Comparison of ENCODE assay signal across 16 cellular contexts in the genomic region with DNA sequence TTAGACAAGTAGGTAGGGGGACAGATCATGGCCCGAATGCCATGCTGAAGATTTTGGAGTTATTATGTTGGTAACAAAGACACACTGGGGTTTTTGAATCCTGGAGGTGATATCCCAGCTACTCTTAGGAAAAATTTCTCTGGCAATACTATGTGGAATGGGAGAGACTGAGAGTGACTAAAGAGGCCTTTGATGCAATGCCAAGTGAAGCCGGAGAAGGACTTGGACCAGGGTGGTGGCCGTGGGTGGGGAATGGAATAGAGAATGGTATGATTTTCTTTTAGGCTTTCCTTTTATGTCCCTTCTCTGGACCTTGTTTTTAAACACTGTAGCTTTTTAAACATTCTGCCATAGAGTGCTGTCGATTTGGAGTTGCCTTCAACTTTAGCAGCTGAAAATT.
DNase-seq lines count a peak whose midpoint lies in the region; ATAC-seq, FAIRE-seq and TF ChIP-seq lines count a peak whose summit lies in the region.
"Had no signal": no experiment of that assay in that cellular context is flagged by ENCODE, and none has a peak within 500 bp of the region (broad histone marks: within the 10 kb centered on the region; RNA-seq: fewer than 3 reads in every experiment).

No MANE protein-coding gene starts in this region.

- ATAC-seq in A549 (no peak), HCT116 (no peak), HG02970 (IDR thresholded peaks at IDR 0.05; ENCODE audit: low FRiP score, unreplicated experiment) (no peak)
- ATAC-seq in activated naive CD8-positive, alpha-beta T cell treated with anti-CD3 and anti-CD28 coated beads, Interleukin-2, amount 50 U/mL, for 24 hours: no peak
- ATAC-seq: HepG2 had no signal

- peaks cover 72% of the 10 kb centered on the region for H3K4me1 ChIP-seq in A549
- H3K4me1 ChIP-seq in HCT116 (ENCODE audit: control insufficient read depth in 1 of 2, insufficient read depth in 2 of 2, low read length in 2 of 2): peaks cover 0 to 13% of the 10 kb centered on the region in 2 experiments; a peak in 1 of 4 replicates

- H3K4me3 ChIP-seq in A549: no peak overlapping the region
- no peak overlapping the region for H3K4me3 ChIP-seq in HCT116 (replicated peaks in 1 of 2; ENCODE audit: low read depth in 1 of 2, low read length in 2 of 2)
- H3K4me3 ChIP-seq in astrocyte of the spinal cord (ENCODE audit: low read depth, low read length): no peak overlapping the region

- no peaks in the 10 kb centered on the region for H3K27me3 Mint-ChIP-seq in activated naive CD8-positive, alpha-beta T cell treated with anti-CD3 and anti-CD28 coated beads, Interleukin-2, amount 50 U/mL, for 24 hours

- H3K4me2 ChIP-seq in A549 (peak overlapping the region; percentile 37), HCT116 (ENCODE audit: low read length) (peak overlapping the region; percentile 13; the same call in 1 of the 2 replicates)
- H3K4me2 ChIP-seq: KMS-11 had no signal

- H3K9ac ChIP-seq in HCT116 (ENCODE audit: low read length): no peak overlapping the region
- H3K9ac ChIP-seq: KMS-11 had no signal

- no peak overlapping the region for H2AFZ ChIP-seq in HCT116 (ENCODE audit: low read depth, low read length, poor library complexity, severe bottlenecking)

- in situ Hi-C loops in astrocyte of the spinal cord (cut with HindIII; ENCODE audit: low sequenced_read_pairs): no loop called here

- POLR2A ChIA-PET in A549 (lab: Yijun Ruan, JAX): no interaction called here
- POLR2A ChIA-PET in HCT116 (lab: Charles Lee): no interaction called here

- H3K9me2 ChIP-seq in HCT116 (ENCODE audit: insufficient read depth): no peaks in the 10 kb centered on the region

- no peak for TF ChIP-seq EP300 in A549 (IDR thresholded peaks at IDR 0.05)

- no peak for TF ChIP-seq CTCF in A549 (IDR thresholded peaks at IDR 0.05)
- TF ChIP-seq CTCF in HCT116 (IDR thresholded peaks at IDR 0.05 in 2 of 3, conservative IDR thresholded peaks at IDR 0.05 in 1 of 3; ENCODE audit: borderline replicate concordance in 1 of 3, insufficient read depth in 1 of 3, low read depth in 2 of 3, low read length in 2 of 3): no peak
- no peak for TF ChIP-seq CTCF in astrocyte of the spinal cord (IDR thresholded peaks at IDR 0.05; ENCODE audit: low read depth, low read length)

- no peak overlapping the region for H3K4me3 Mint-ChIP-seq in activated naive CD8-positive, alpha-beta T cell treated with anti-CD3 and anti-CD28 coated beads, Interleukin-2, amount 50 U/mL, for 24 hours
- H3K4me3 Mint-ChIP-seq: CD14-positive monocyte had no signal

- no peak for TF ChIP-seq POLR2A in A549 (IDR thresholded peaks at IDR 0.05; ENCODE audit: low read length)
- no peak for TF ChIP-seq POLR2A in HCT116 (IDR thresholded peaks at IDR 0.05; ENCODE audit: borderline replicate concordance, extremely low read depth, insufficient read depth, insufficient read length)

- FAIRE-seq in A549 (lab: Jason Lieb, UNC) (no peak), RCC 7860 (lab: Jason Lieb, UNC) (no peak)
- FAIRE-seq: H1, HepG2 had no signal

- CTCF ChIA-PET in A549 (lab: Yijun Ruan, JAX) (interaction anchor here (1.0 to 4.9 kb wide), 5 partner anchors 11 to 239 kb away, joined by 3 to 70 read pairs (median 4); no protein-coding TSS in a partner anchor), HCT116 (lab: Charles Lee) (interaction anchor here (0.9 to 1.2 kb wide), 2 partner anchors 10 to 23 kb away, joined by 3 to 7 read pairs; no protein-coding TSS in a partner anchor)

- H3K36me3 ChIP-seq in HCT116 (ENCODE audit: control insufficient read depth in 1 of 2, insufficient read depth in 2 of 2, low read length in 2 of 2): no peaks in the 10 kb centered on the region

- TF ChIP-seq RAD21 in A549 (conservative IDR thresholded peaks at IDR 0.05 in 1 of 2, IDR thresholded peaks at IDR 0.05 in 1 of 2) (no peak), HCT116 (IDR thresholded peaks at IDR 0.05; ENCODE audit: low read depth) (no peak)

- H3K27ac Mint-ChIP-seq in activated naive CD8-positive, alpha-beta T cell treated with anti-CD3 and anti-CD28 coated beads, Interleukin-2, amount 50 U/mL, for 24 hours: no peak overlapping the region
- H3K27ac Mint-ChIP-seq: CD14-positive monocyte had no signal

- DNase-seq in A549 (ENCODE audit: low read depth in 1 of 2, low spot score in 1 of 2) (no peak), HCT116 (ENCODE audit: low read depth, low spot score) (no peak), astrocyte of the spinal cord (ENCODE audit: low read depth, low spot score) (peak; percentile 46), occipital lobe (lab: John Stamatoyannopoulos, UW) (peak; percentile 21), RCC 7860 (ENCODE audit: low spot score) (no peak), pons (ENCODE audit: low spot score) (no peak)
- DNase-seq in activated naive CD8-positive, alpha-beta T cell treated with anti-CD3 and anti-CD28 coated beads, Interleukin-2, amount 50 U/mL, for 24 hours: no peak
- DNase-seq: AML-193, COR-L47, NCI-H187, NCI-H748 treated with DMSO at 0.1 percent for 48 hours had no signal

- WGBS in A549 (ENCODE audit: missing lambda C conversion rate): 40% methylated on average over 4 of the region's 4 CpGs

- no peaks in the 10 kb centered on the region for H4K20me1 ChIP-seq in HCT116 (ENCODE audit: insufficient read depth)

- no peaks in the 10 kb centered on the region for H3K27me3 ChIP-seq in HCT116 (ENCODE audit: insufficient read depth, low read length)

- intact Hi-C loops in HCT116 (cut with micrococcal nuclease): no loop called here

- H3K36me3 Mint-ChIP-seq in activated naive CD8-positive, alpha-beta T cell treated with anti-CD3 and anti-CD28 coated beads, Interleukin-2, amount 50 U/mL, for 24 hours (ENCODE audit: low read depth): no peaks in the 10 kb centered on the region
- H3K36me3 Mint-ChIP-seq: CD14-positive monocyte had no signal

- H3K79me2 ChIP-seq in HCT116 (ENCODE audit: insufficient read depth, low read length): no peaks in the 10 kb centered on the region

- RAD21 ChIA-PET in HCT116 (lab: Charles Lee; ENCODE audit: low non-redundant PET in 1 of 2, low total read pairs in 2 of 2, uncharacterized antibody in 2 of 2, unreplicated experiment in 2 of 2): no interaction called here

- H3K27ac ChIP-seq in A549 (peak overlapping the region; percentile 37 to 72; a peak in 5 of 6 replicates), HCT116 (ENCODE audit: low read depth, low read length) (no peak overlapping the region)
- H3K27ac ChIP-seq: KMS-11 had no signal

- no peaks in the 10 kb centered on the region for H3K4me1 Mint-ChIP-seq in activated naive CD8-positive, alpha-beta T cell treated with anti-CD3 and anti-CD28 coated beads, Interleukin-2, amount 50 U/mL, for 24 hours
- H3K4me1 Mint-ChIP-seq: CD14-positive monocyte had no signal

- no peaks in the 10 kb centered on the region for H3K9me3 Mint-ChIP-seq in activated naive CD8-positive, alpha-beta T cell treated with anti-CD3 and anti-CD28 coated beads, Interleukin-2, amount 50 U/mL, for 24 hours
- H3K9me3 Mint-ChIP-seq: CD14-positive monocyte had no signal

- H3K9me3 ChIP-seq in A549 (no peaks in the 10 kb centered on the region), HCT116 (ENCODE audit: control insufficient read depth in 1 of 2, insufficient read depth in 1 of 2, low read depth in 1 of 2, low read length in 2 of 2) (no peaks in the 10 kb centered on the region)

- no TSS peak for BruUV-seq in HCT116 (replicated peaks; lab: Mats Ljungman, UMichigan)

TF ChIP-seq in A549, 52 proteins besides CTCF, POLR2A, EP300 and RAD21 (continues in another document):
- TF ChIP-seq HOXB13 (CRISPR knock-in tag; IDR thresholded peaks at IDR 0.05; ENCODE audit: low read depth): no peak
- no peak for TF ChIP-seq TFCP2L1 (CRISPR knock-in tag; IDR thresholded peaks at IDR 0.05)
- TF ChIP-seq POLR2AphosphoS2 (conservative IDR thresholded peaks at IDR 0.05; ENCODE audit: low read length): no peak
- no peak for TF ChIP-seq GATA3 (IDR thresholded peaks at IDR 0.05; ENCODE audit: borderline replicate concordance)
- TF ChIP-seq, protein P1, sequence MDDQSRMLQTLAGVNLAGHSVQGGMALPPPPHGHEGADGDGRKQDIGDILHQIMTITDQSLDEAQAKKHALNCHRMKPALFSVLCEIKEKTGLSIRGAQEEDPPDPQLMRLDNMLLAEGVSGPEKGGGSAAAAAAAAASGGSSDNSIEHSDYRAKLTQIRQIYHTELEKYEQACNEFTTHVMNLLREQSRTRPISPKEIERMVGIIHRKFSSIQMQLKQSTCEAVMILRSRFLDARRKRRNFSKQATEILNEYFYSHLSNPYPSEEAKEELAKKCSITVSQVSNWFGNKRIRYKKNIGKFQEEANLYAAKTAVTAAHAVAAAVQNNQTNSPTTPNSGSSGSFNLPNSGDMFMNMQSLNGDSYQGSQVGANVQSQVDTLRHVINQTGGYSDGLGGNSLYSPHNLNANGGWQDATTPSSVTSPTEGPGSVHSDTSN (IDR thresholded peaks at IDR 0.05): no peak
- TF ChIP-seq ZFP36 (IDR thresholded peaks at IDR 0.05; ENCODE audit: borderline replicate concordance, partially characterized antibody): no peak
- TF ChIP-seq KDM1A (IDR thresholded peaks at IDR 0.05; ENCODE audit: low read depth): no peak

TF ChIP-seq in HCT116, 20 proteins besides CTCF, POLR2A, EP300 and RAD21 (continues in another document):
- TF ChIP-seq, protein P2, sequence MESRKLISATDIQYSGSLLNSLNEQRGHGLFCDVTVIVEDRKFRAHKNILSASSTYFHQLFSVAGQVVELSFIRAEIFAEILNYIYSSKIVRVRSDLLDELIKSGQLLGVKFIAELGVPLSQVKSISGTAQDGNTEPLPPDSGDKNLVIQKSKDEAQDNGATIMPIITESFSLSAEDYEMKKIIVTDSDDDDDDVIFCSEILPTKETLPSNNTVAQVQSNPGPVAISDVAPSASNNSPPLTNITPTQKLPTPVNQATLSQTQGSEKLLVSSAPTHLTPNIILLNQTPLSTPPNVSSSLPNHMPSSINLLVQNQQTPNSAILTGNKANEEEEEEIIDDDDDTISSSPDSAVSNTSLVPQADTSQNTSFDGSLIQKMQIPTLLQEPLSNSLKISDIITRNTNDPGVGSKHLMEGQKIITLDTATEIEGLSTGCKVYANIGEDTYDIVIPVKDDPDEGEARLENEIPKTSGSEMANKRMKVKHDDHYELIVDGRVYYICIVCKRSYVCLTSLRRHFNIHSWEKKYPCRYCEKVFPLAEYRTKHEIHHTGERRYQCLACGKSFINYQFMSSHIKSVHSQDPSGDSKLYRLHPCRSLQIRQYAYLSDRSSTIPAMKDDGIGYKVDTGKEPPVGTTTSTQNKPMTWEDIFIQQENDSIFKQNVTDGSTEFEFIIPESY (IDR thresholded peaks at IDR 0.05; ENCODE audit: extremely low read depth, insufficient replicate concordance, low read length): no peak
- TF ChIP-seq SIN3A (IDR thresholded peaks at IDR 0.05; ENCODE audit: low read depth) (no peak), ELF1 (IDR thresholded peaks at IDR 0.05; ENCODE audit: borderline replicate concordance, low read depth) (no peak), ZFX (IDR thresholded peaks at IDR 0.05) (no peak), JUND (IDR thresholded peaks at IDR 0.05) (no peak)
- TF ChIP-seq, protein P3, sequence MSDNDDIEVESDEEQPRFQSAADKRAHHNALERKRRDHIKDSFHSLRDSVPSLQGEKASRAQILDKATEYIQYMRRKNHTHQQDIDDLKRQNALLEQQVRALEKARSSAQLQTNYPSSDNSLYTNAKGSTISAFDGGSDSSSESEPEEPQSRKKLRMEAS (IDR thresholded peaks at IDR 0.05): no peak

Comparison
In these comparisons a context has a peak if more than half of its experiments do, and no peak if none do; other contexts are left out.
1. DNase-seq: peak in astrocyte of the spinal cord (single experiment) and occipital lobe (single experiment); none in A549 (0 of 2), HCT116 (single experiment), activated naive CD8-positive, alpha-beta T cell treated with anti-CD3 and anti-CD28 coated beads, Interleukin-2, amount 50 U/mL, for 24 hours (single experiment), RCC 7860 (single experiment) and pons (single experiment).